In genomic region chr16:11156401-11156800, GRCh38 we compare ENCODE assay signal across 19 cellular contexts.
"Had no signal": no experiment of that assay in that cellular context is flagged by ENCODE, and none has a peak within 500 bp of the region (broad histone marks: within the 10 kb centered on the region; RNA-seq: fewer than 3 reads in every experiment).

No MANE protein-coding gene starts in this region.

- H3K36me3 ChIP-seq: adrenal gland, gastrocnemius medialis, heart right ventricle, right atrium auricular region, tibial nerve, vagina had no signal

- H3K27me3 Mint-ChIP-seq: activated B cell treated with CpG ODN at 0.5 μM for 24 hours; activated CD4-positive, alpha-beta T cell treated with anti-CD3 and anti-CD28 coated beads, Interleukin-2, amount 10 ng/mL, durations not matched to agents 24 days and 14 days; naive B cell had no signal

- H3K4me3 ChIP-seq: adrenal gland, gastrocnemius medialis, heart right ventricle, right atrium auricular region, skin epidermis, tibial nerve, vagina had no signal

- H3K27ac Mint-ChIP-seq: activated B cell treated with CpG ODN at 0.5 μM for 24 hours; activated naive CD4-positive, alpha-beta T cell treated with anti-CD3 and anti-CD28 coated beads, Interleukin-2, amount 10 ng/mL, durations not matched to agents 7 days and 5 days; naive B cell; T-helper 1 cell treated with Interleukin-12 subunit alpha and Interleukin-12 subunit beta and Interleukin-4 antibody, amounts not matched to agents 30 μg/mL and 1 μg/mL, for 36 hours had no signal

- H3K9me3 ChIP-seq: adrenal gland, gastrocnemius medialis, neutrophil, right atrium auricular region, tibial nerve, vagina had no signal

- ATAC-seq: gastrocnemius medialis had no signal

- H3K4me1 ChIP-seq: vagina had no signal

- H3K27me3 ChIP-seq: adrenal gland, gastrocnemius medialis, heart right ventricle, neutrophil, right atrium auricular region, tibial nerve, vagina had no signal

- H3K27ac ChIP-seq: gastrocnemius medialis, heart right ventricle, neutrophil, right atrium auricular region, skin epidermis, tibial nerve, vagina had no signal

- H3K9me3 Mint-ChIP-seq: activated B cell treated with CpG ODN at 0.5 μM for 24 hours, naive B cell had no signal

- DNase-seq: activated B cell treated with CpG ODN at 0.5 μM for 24 hours; activated CD4-positive, alpha-beta T cell treated with anti-CD3 and anti-CD28 coated beads, Interleukin-2, amount 10 ng/mL, durations not matched to agents 24 days and 14 days; activated CD8-positive, alpha-beta memory T cell treated with anti-CD3 and anti-CD28 coated beads for 24 hours; activated naive CD4-positive, alpha-beta T cell treated with anti-CD3 and anti-CD28 coated beads, Interleukin-2, amount 10 ng/mL, durations not matched to agents 7 days and 5 days; erythroblast; gastrocnemius medialis; heart right ventricle; mammary epithelial cell; naive B cell; stimulated activated CD4-positive, alpha-beta T cell treated with anti-CD3 and anti-CD28 coated beads, Interleukin-4, amount 100 ng/mL, for 4 hours; stimulated activated CD8-positive, alpha-beta memory T cell treated with anti-CD3 and anti-CD28 coated beads, Interleukin-4, amount 100 ng/mL, for 48 hours; stimulated activated naive CD4-positive, alpha-beta T cell treated with Interleukin-2 at 50 U/mL for 16 hours had no signal

- H3K4me3 Mint-ChIP-seq: activated B cell treated with CpG ODN at 0.5 μM for 24 hours; activated CD4-positive, alpha-beta T cell treated with anti-CD3 and anti-CD28 coated beads, Interleukin-2, amount 10 ng/mL, durations not matched to agents 24 days and 14 days; activated naive CD4-positive, alpha-beta T cell treated with anti-CD3 and anti-CD28 coated beads, Interleukin-2, amount 10 ng/mL, durations not matched to agents 7 days and 5 days; T-helper 1 cell treated with Interleukin-12 subunit alpha and Interleukin-12 subunit beta and Interleukin-4 antibody, amounts not matched to agents 30 μg/mL and 1 μg/mL, for 36 hours had no signal
